Comparison of ENCODE assay signal across 27 cellular contexts in genomic region chr18:78582131-78582789, GRCh38.
"Had no signal": no experiment of that assay in that cellular context is flagged by ENCODE, and none has a peak within 500 bp of the region (broad histone marks: within the 10 kb centered on the region; RNA-seq: fewer than 3 reads in every experiment).

No MANE protein-coding gene starts in this region.

- H3K9me3 Mint-ChIP-seq: activated CD4-positive, alpha-beta T cell treated with anti-CD3 and anti-CD28 coated beads, Interleukin-2, amount 10 ng/mL, durations not matched to agents 7 days and 5 days had no signal

- H3K36me3 ChIP-seq: transverse colon had no signal

- H3K4me1 Mint-ChIP-seq: activated CD4-positive, alpha-beta memory T cell treated with anti-CD3 and anti-CD28 coated beads, Interleukin-2, amount 10 ng/mL, durations not matched to agents 7 days and 5 days; activated CD4-positive, alpha-beta T cell treated with anti-CD3 and anti-CD28 coated beads, Interleukin-2, amount 10 ng/mL, durations not matched to agents 7 days and 5 days; mesothelial cell of epicardium; naive B cell; stimulated activated naive B cell treated with anti-CD40 and anti-IgM and Interleukin-4, amounts not matched to agents 10 μg/mL and 1 μg/mL and 100 μg/mL, for 72 hours; WTC11 had no signal

- H3K27me3 Mint-ChIP-seq: activated CD4-positive, alpha-beta memory T cell treated with anti-CD3 and anti-CD28 coated beads, Interleukin-2, amount 10 ng/mL, durations not matched to agents 7 days and 5 days; activated CD4-positive, alpha-beta T cell treated with anti-CD3 and anti-CD28 coated beads, Interleukin-2, amount 10 ng/mL, durations not matched to agents 7 days and 5 days; activated naive CD8-positive, alpha-beta T cell; naive B cell; stimulated activated naive B cell treated with anti-CD40 and anti-IgM and Interleukin-4, amounts not matched to agents 10 μg/mL and 1 μg/mL and 100 μg/mL, for 72 hours had no signal

- H3K9ac ChIP-seq: parathyroid adenoma had no signal

- H2AFZ ChIP-seq: hepatocyte, parathyroid adenoma had no signal

- H3K36me3 Mint-ChIP-seq: activated naive CD8-positive, alpha-beta T cell; mesothelial cell of epicardium; naive B cell; stimulated activated naive B cell treated with anti-CD40 and anti-IgM and Interleukin-4, amounts not matched to agents 10 μg/mL and 1 μg/mL and 100 μg/mL, for 72 hours had no signal

- H3K9me3 ChIP-seq: psoas muscle, testis, transverse colon had no signal

- H3K79me2 ChIP-seq: hepatocyte, parathyroid adenoma had no signal

- H3K4me3 ChIP-seq: hepatocyte, psoas muscle, testis, transverse colon had no signal

- H3K27ac ChIP-seq: hepatocyte, parathyroid adenoma, psoas muscle, testis, transverse colon had no signal

- H3K27me3 ChIP-seq: hepatocyte, testis, transverse colon had no signal

- H3K4me2 ChIP-seq: hepatocyte had no signal

- H3K27ac Mint-ChIP-seq: activated CD4-positive, alpha-beta memory T cell treated with anti-CD3 and anti-CD28 coated beads, Interleukin-2, amount 10 ng/mL, durations not matched to agents 7 days and 5 days; activated CD4-positive, alpha-beta T cell treated with anti-CD3 and anti-CD28 coated beads, Interleukin-2, amount 10 ng/mL, durations not matched to agents 7 days and 5 days; activated naive CD8-positive, alpha-beta T cell; mesothelial cell of epicardium; naive B cell; nephron progenitor cell; stimulated activated naive B cell treated with anti-CD40 and anti-IgM and Interleukin-4, amounts not matched to agents 10 μg/mL and 1 μg/mL and 100 μg/mL, for 72 hours; T-helper 1 cell treated with Interleukin-12 subunit alpha and Interleukin-12 subunit beta and Interleukin-4 antibody, amounts not matched to agents 30 μg/mL and 1 μg/mL, for 36 hours; WTC11 had no signal

- DNase-seq: activated CD4-positive, alpha-beta memory T cell treated with anti-CD3 and anti-CD28 coated beads, Interleukin-2, amount 10 ng/mL, durations not matched to agents 7 days and 5 days; activated CD4-positive, alpha-beta T cell treated with anti-CD3 and anti-CD28 coated beads for 1 hour; activated CD4-positive, alpha-beta T cell treated with anti-CD3 and anti-CD28 coated beads, Interleukin-2, amount 10 ng/mL, durations not matched to agents 7 days and 5 days; activated effector memory CD4-positive, alpha-beta T cell treated with Interleukin-2 at 50 U/mL for 16 hours; activated naive CD4-positive, alpha-beta T cell treated with Interleukin-2 at 50 U/mL for 16 hours; anterior cingulate cortex; effector CD8-positive, alpha-beta T cell; left cardiac atrium; left ventricle myocardium superior; mammary epithelial cell; naive B cell; nephron progenitor cell; nucleus accumbens; psoas muscle; stimulated activated CD4-positive, alpha-beta T cell treated with anti-CD3 and anti-CD28 coated beads, Interleukin-15, amount 100 ng/mL, for 24 hours; stimulated activated CD4-positive, alpha-beta T cell treated with anti-CD3 and anti-CD28 coated beads, Interleukin-2, amount 100 ng/mL, for 24 hours; stimulated activated naive B cell treated with anti-CD40 and anti-IgM and Interleukin-4, amounts not matched to agents 10 μg/mL and 1 μg/mL and 100 μg/mL, for 72 hours; SW 1271; T1000; testis; transverse colon had no signal

- ATAC-seq: left cardiac atrium, left ventricle myocardium superior, psoas muscle, WTC11 had no signal

- H3K4me1 ChIP-seq: parathyroid adenoma, psoas muscle, testis, transverse colon had no signal

- H3K4me3 Mint-ChIP-seq: activated CD4-positive, alpha-beta memory T cell treated with anti-CD3 and anti-CD28 coated beads, Interleukin-2, amount 10 ng/mL, durations not matched to agents 7 days and 5 days; activated CD4-positive, alpha-beta T cell treated with anti-CD3 and anti-CD28 coated beads, Interleukin-2, amount 10 ng/mL, durations not matched to agents 7 days and 5 days; activated naive CD8-positive, alpha-beta T cell; mesothelial cell of epicardium; naive B cell; nephron progenitor cell; stimulated activated naive B cell treated with anti-CD40 and anti-IgM and Interleukin-4, amounts not matched to agents 10 μg/mL and 1 μg/mL and 100 μg/mL, for 72 hours; T-helper 1 cell treated with Interleukin-12 subunit alpha and Interleukin-12 subunit beta and Interleukin-4 antibody, amounts not matched to agents 30 μg/mL and 1 μg/mL, for 36 hours; WTC11 had no signal
